In genomic region chr3:124812291-124813265, GRCh38 we compare ENCODE assay signal across 8 cellular contexts.
A peak's percentile ranks its signal among the peaks of the same experiment; 100 is the strongest.
DNase-seq lines count a peak whose midpoint lies in the region; ATAC-seq and TF ChIP-seq lines count a peak whose summit lies in the region.

No MANE protein-coding gene starts in this region.

- ATAC-seq in lower lobe of right lung (peak; percentile 63 to 72), GM21825 (IDR thresholded peaks at IDR 0.05; ENCODE audit: unreplicated experiment) (no peak)

- H3K4me1 Mint-ChIP-seq in chondrocyte (ENCODE audit: low read depth): peaks cover 69% of the 10 kb centered on the region

- peak overlapping the region; percentile 99 for H3K27ac Mint-ChIP-seq in chondrocyte (ENCODE audit: unreplicated experiment)

- H3K4me3 ChIP-seq in lower lobe of right lung (no peak overlapping the region), H7 (ENCODE audit: insufficient read depth, low read depth, low read length) (no peak overlapping the region)

- no peaks in the 10 kb centered on the region for H3K27me3 Mint-ChIP-seq in chondrocyte (ENCODE audit: low read depth)

- peak overlapping the region; percentile 35 for H3K4me3 Mint-ChIP-seq in chondrocyte (ENCODE audit: unreplicated experiment)

- no peak for TF ChIP-seq CTCF in chondrocyte (IDR thresholded peaks at IDR 0.05)
- TF ChIP-seq CTCF in lower lobe of right lung (IDR thresholded peaks at IDR 0.05): no peak

- intact Hi-C loops in lower lobe of right lung (cut with DNase I): no loop called here

- H3K36me3 Mint-ChIP-seq in chondrocyte (ENCODE audit: low read depth): peaks cover 28% of the 10 kb centered on the region

- no peaks in the 10 kb centered on the region for H3K9me3 ChIP-seq in lower lobe of right lung

- DNase-seq in activated effector memory CD4-positive, alpha-beta T cell treated with anti-CD3 and anti-CD28 coated beads, Interleukin-2, amount 50 U/mL, for 16 hours: peak; percentile 38
- DNase-seq in activated effector memory CD4-positive, alpha-beta T cell treated with Interleukin-2 at 50 U/mL for 16 hours: no peak
- no peak for DNase-seq in chondrocyte (ENCODE audit: low spot score)
- no peak for DNase-seq in lower lobe of right lung
- no peak for DNase-seq in H7
- DNase-seq in NCI-H69 (lab: John Stamatoyannopoulos, UW): no peak
- DNase-seq in NCI-H526 treated with DMSO at 0.1 percent for 48 hours (lab: John Stamatoyannopoulos, UW): no peak

- H3K27me3 ChIP-seq in lower lobe of right lung (ENCODE audit: low read depth): no peaks in the 10 kb centered on the region
- H3K27me3 ChIP-seq in H7 (ENCODE audit: control insufficient read depth, insufficient read depth, low read length): no peaks in the 10 kb centered on the region

- H3K36me3 ChIP-seq in lower lobe of right lung (peaks cover 19% of the 10 kb centered on the region), H7 (replicated peaks; ENCODE audit: control insufficient read depth, insufficient read depth, low read length) (peaks cover 54% of the 10 kb centered on the region)

- H3K4me1 ChIP-seq in lower lobe of right lung: peaks cover 26% of the 10 kb centered on the region

- peak overlapping the region; percentile 12 for H3K27ac ChIP-seq in lower lobe of right lung

- no peaks in the 10 kb centered on the region for H3K9me3 Mint-ChIP-seq in chondrocyte (ENCODE audit: low read depth)
